22 cellular contexts compared by ENCODE assay signal in the genomic region with DNA sequence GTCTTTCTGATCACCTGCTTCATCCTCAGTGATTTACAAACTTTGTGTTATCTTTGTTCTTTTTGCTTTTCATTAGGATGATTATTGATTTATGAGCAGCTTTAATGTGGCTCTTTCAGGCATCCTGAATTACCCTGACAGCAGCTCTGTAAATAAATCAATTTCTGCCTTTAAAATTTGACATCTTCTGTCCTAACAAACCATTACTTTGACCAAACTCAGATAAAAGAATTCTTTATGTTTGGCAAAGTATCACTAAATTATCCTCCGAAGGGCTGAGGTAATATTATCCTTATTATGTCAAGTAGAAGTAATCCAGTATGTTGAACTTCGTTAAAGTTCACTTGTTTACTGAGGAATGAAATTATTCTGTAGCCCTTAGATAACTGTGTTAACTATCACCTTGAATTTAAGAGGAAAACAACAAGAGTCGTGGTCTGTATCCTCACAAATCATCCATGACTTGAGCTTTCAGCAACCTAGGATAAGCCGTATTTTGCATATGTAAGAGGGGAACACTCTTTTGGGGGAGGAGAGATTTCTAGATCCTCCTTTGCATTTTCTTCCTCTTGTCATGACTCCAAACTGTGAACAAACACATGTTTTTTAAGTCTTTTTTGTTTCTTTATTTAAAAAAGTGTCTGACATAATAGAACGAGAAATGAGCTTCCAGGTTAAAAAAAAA.
A peak's percentile ranks its signal among the peaks of the same experiment; 100 is the strongest.
DNase-seq lines count a peak whose midpoint lies in the region; FAIRE-seq and TF ChIP-seq lines count a peak whose summit lies in the region.
"Had no signal": no experiment of that assay in that cellular context is flagged by ENCODE, and none has a peak within 500 bp of the region (broad histone marks: within the 10 kb centered on the region; RNA-seq: fewer than 3 reads in every experiment).

No MANE protein-coding gene starts in this region.

- TF ChIP-seq POLR2A in H1 (IDR thresholded peaks at IDR 0.05; ENCODE audit: control extremely low read depth in 1 of 2, low read depth in 2 of 2, low read length in 2 of 2): no peak

- H3K18ac ChIP-seq in H1 (ENCODE audit: extremely low read depth, low read length): no peak overlapping the region

- H3K36me3 Mint-ChIP-seq in activated naive CD4-positive, alpha-beta T cell treated with anti-CD3 and anti-CD28 coated beads, Interleukin-2, amount 10 ng/mL, durations not matched to agents 7 days and 5 days: no peaks in the 10 kb centered on the region
- no peaks in the 10 kb centered on the region for H3K36me3 Mint-ChIP-seq in progenitor cell of endocrine pancreas (ENCODE audit: insufficient read depth)
- H3K36me3 Mint-ChIP-seq: CD4-positive, CD25-positive, alpha-beta regulatory T cell had no signal

- no peak overlapping the region for H3K56ac ChIP-seq in H1 (replicated peaks; ENCODE audit: insufficient read length, low read depth, low read length)

- DNase-seq in NCI-H82 (lab: John Stamatoyannopoulos, UW) (peak; percentile 31), NCI-H82 treated with DMSO at 0.1 percent for 48 hours (lab: John Stamatoyannopoulos, UW; ENCODE audit: unreplicated experiment) (no peak), H1 (ENCODE audit: low read depth in 1 of 2, low spot score in 2 of 2) (no peak), progenitor cell of endocrine pancreas (ENCODE audit: low spot score, unreplicated experiment) (no peak)
- DNase-seq in stimulated activated naive CD4-positive, alpha-beta T cell (lab: John Stamatoyannopoulos, UW): no peak
- no peak for DNase-seq in activated naive CD4-positive, alpha-beta T cell treated with anti-CD3 and anti-CD28 coated beads, Interleukin-2, amount 10 ng/mL, durations not matched to agents 7 days and 5 days
- DNase-seq: CD4-positive, CD25-positive, alpha-beta regulatory T cell; GOT3; KBM-7; MG63; NCI-H1105 treated with DMSO at 0.1 percent for 48 hours; NCI-H146; NCI-H1930; NCI-H2227 treated with DMSO at 0.1 percent for 48 hours; NCI-H510A treated with DMSO at 0.1 percent for 48 hours; Right ventricle myocardium superior; RPMI8226 had no signal

- CTCF ChIA-PET in H1 (lab: Charles Lee; ENCODE audit: partially characterized antibody): interaction anchor here (0.9 to 1.3 kb wide), 2 partner anchors 10 to 47 kb away, joined by 3 read pairs; no protein-coding TSS in a partner anchor
- CTCF ChIA-PET in activated naive CD4-positive, alpha-beta T cell treated with anti-CD3 and anti-CD28 coated beads, Interleukin-2, amount 10 ng/mL, durations not matched to agents 7 days and 5 days (lab: Charles Lee): no interaction called here

- H3K23ac ChIP-seq in H1 (ENCODE audit: insufficient read length): no peak overlapping the region

- TF ChIP-seq EP300 in H1 (IDR thresholded peaks at IDR 0.05; ENCODE audit: borderline replicate concordance in 1 of 2, low read depth in 2 of 2, low read length in 2 of 2): no peak
- peak; percentile 23 for TF ChIP-seq EP300 in neural cell (conservative IDR thresholded peaks at IDR 0.05; ENCODE audit: poor library complexity, severe bottlenecking)

- 25% methylated on average over 2 of the region's 5 CpGs for WGBS in HUES64
- 43% methylated on average over 5 of the region's 5 CpGs; no CpG with 5 or more reads in 1 of the 2 experiments for WGBS in H1 (ENCODE audit: extremely low coverage in 1 of 2, insufficient coverage in 1 of 2, insufficient read length in 1 of 2, insufficient replicate concordance in 2 of 2, low coverage in 1 of 2, low lambda C conversion rate in 2 of 2, missing lambda C conversion rate in 1 of 2), 2 experiments

- H3K4me2 ChIP-seq in H1 (ENCODE audit: insufficient read depth in 1 of 2, low read depth in 2 of 2, low read length in 2 of 2): peak overlapping the region in 1 of 2 experiments; percentile 17; a peak in 1 of 4 replicates
- H3K4me2 ChIP-seq in neural cell (ENCODE audit: low read length): no peak overlapping the region
- H3K4me2 ChIP-seq: BLaER1 had no signal

- no peak overlapping the region for H2AK5ac ChIP-seq in H1 (ENCODE audit: low read depth, low read length)

- H3K9me3 ChIP-seq in HUES64 (ENCODE audit: insufficient read depth, low read depth, low read length) (no peaks in the 10 kb centered on the region), H1 (ENCODE audit: insufficient read depth in 2 of 2, low read depth in 1 of 2, low read length in 1 of 2) (no peaks in the 10 kb centered on the region), neural cell (ENCODE audit: low read length) (no peaks in the 10 kb centered on the region)
- H3K9me3 ChIP-seq: BLaER1, MG63, SJSA1 had no signal

- H3K4me3 Mint-ChIP-seq in activated naive CD4-positive, alpha-beta T cell treated with anti-CD3 and anti-CD28 coated beads, Interleukin-2, amount 10 ng/mL, durations not matched to agents 7 days and 5 days: no peak overlapping the region
- H3K4me3 Mint-ChIP-seq in progenitor cell of endocrine pancreas (ENCODE audit: low read depth): no peak overlapping the region
- H3K4me3 Mint-ChIP-seq: CD4-positive, CD25-positive, alpha-beta regulatory T cell; T-helper 1 cell treated with Interleukin-12 subunit alpha and Interleukin-12 subunit beta and Interleukin-4 antibody, amounts not matched to agents 30 μg/mL and 1 μg/mL, for 36 hours had no signal

- no peak overlapping the region for H2BK15ac ChIP-seq in H1 (ENCODE audit: low read length)

- FAIRE-seq in H1 (lab: Jason Lieb, UNC): peak; percentile 81

- H4K20me1 ChIP-seq in H1 (replicated peaks in 1 of 2; ENCODE audit: control insufficient read depth in 1 of 2, insufficient read depth in 2 of 2, low read length in 2 of 2) (no peaks in the 10 kb centered on the region), neural cell (ENCODE audit: insufficient read depth) (no peaks in the 10 kb centered on the region)
- H4K20me1 ChIP-seq: BLaER1 had no signal

- H3K27ac Mint-ChIP-seq in activated naive CD4-positive, alpha-beta T cell treated with anti-CD3 and anti-CD28 coated beads, Interleukin-2, amount 10 ng/mL, durations not matched to agents 7 days and 5 days: no peak overlapping the region
- no peak overlapping the region for H3K27ac Mint-ChIP-seq in progenitor cell of endocrine pancreas
- H3K27ac Mint-ChIP-seq: T-helper 1 cell treated with Interleukin-12 subunit alpha and Interleukin-12 subunit beta and Interleukin-4 antibody, amounts not matched to agents 30 μg/mL and 1 μg/mL, for 36 hours had no signal

- TF ChIP-seq CTCF in H1 (IDR thresholded peaks at IDR 0.05; ENCODE audit: control extremely low read depth in 1 of 3, insufficient read depth in 1 of 3, low read depth in 1 of 3, low read length in 3 of 3): no peak
- TF ChIP-seq CTCF in neural cell (IDR thresholded peaks at IDR 0.05; ENCODE audit: poor library complexity, severe bottlenecking): no peak
- TF ChIP-seq CTCF in progenitor cell of endocrine pancreas (IDR thresholded peaks at IDR 0.05; ENCODE audit: unreplicated experiment): no peak

- H2BK5ac ChIP-seq in H1 (ENCODE audit: low read depth, low read length): no peak overlapping the region

- no peak for TF ChIP-seq RAD21 in H1 (IDR thresholded peaks at IDR 0.05 in 1 of 2, conservative IDR thresholded peaks at IDR 0.05 in 1 of 2; ENCODE audit: low read depth in 2 of 2, low read length in 2 of 2)
- TF ChIP-seq RAD21 in neural cell (conservative IDR thresholded peaks at IDR 0.05): no peak

- H3K23me2 ChIP-seq in H1 (ENCODE audit: low read depth, low read length): no peaks in the 10 kb centered on the region

- H3K4me3 ChIP-seq in HUES64 (ENCODE audit: low read length) (peak overlapping the region; percentile 2; the same call in 1 of the 2 replicates), H1 (ENCODE audit: extremely low read depth in 1 of 4, insufficient read depth in 2 of 4, low read depth in 3 of 4, low read length in 4 of 4) (peak overlapping the region in 1 of 4 experiments; percentile 21; a peak in 1 of 8 replicates), neural cell (ENCODE audit: low read length) (no peak overlapping the region)
- H3K4me3 ChIP-seq: BLaER1, MG63, SJSA1 had no signal

- H3K9me2 ChIP-seq in neural cell (ENCODE audit: insufficient read depth, low read length): no peaks in the 10 kb centered on the region

- H3F3A ChIP-seq in neural cell (ENCODE audit: insufficient read depth, low read length, poor library complexity, severe bottlenecking): no peaks in the 10 kb centered on the region

- H3K9ac ChIP-seq in HUES64 (ENCODE audit: low read depth, low read length) (no peak overlapping the region), H1 (replicated peaks in 1 of 4; ENCODE audit: extremely low read depth in 1 of 4, low read depth in 3 of 4, low read length in 3 of 4) (no peak overlapping the region), neural cell (ENCODE audit: low read length) (no peak overlapping the region)
- H3K9ac ChIP-seq: BLaER1 had no signal

- H3K79me2 ChIP-seq in H1 (ENCODE audit: control insufficient read depth in 1 of 2, insufficient read depth in 2 of 2, low read length in 2 of 2): no peaks in the 10 kb centered on the region
- no peaks in the 10 kb centered on the region for H3K79me2 ChIP-seq in neural cell (replicated peaks; ENCODE audit: insufficient read depth, low read length)

- H3K4me1 ChIP-seq in HUES64 (ENCODE audit: insufficient read depth, low read length): peaks cover 17% of the 10 kb centered on the region
- no peaks in the 10 kb centered on the region for H3K4me1 ChIP-seq in H1 (replicated peaks in 1 of 4; ENCODE audit: control insufficient read depth in 3 of 4, insufficient read depth in 4 of 4, low read length in 3 of 4)
- H3K4me1 ChIP-seq: SJSA1 had no signal

- no peaks in the 10 kb centered on the region; the same call in 1 of the 2 replicates for H3K79me1 ChIP-seq in H1 (ENCODE audit: low read depth, low read length)

- H2BK20ac ChIP-seq in H1 (ENCODE audit: low read length): no peak overlapping the region

- H4K91ac ChIP-seq in H1 (replicated peaks; ENCODE audit: insufficient read length, low read length): no peak overlapping the region

- no peaks in the 10 kb centered on the region for H3K27me3 Mint-ChIP-seq in activated naive CD4-positive, alpha-beta T cell treated with anti-CD3 and anti-CD28 coated beads, Interleukin-2, amount 10 ng/mL, durations not matched to agents 7 days and 5 days
- H3K27me3 Mint-ChIP-seq in progenitor cell of endocrine pancreas: no peaks in the 10 kb centered on the region

- no peak overlapping the region for H2BK12ac ChIP-seq in H1 (ENCODE audit: low read depth, low read length)

- H3K4ac ChIP-seq in H1 (replicated peaks; ENCODE audit: insufficient read length, low read depth, low read length): no peak overlapping the region

- no peaks in the 10 kb centered on the region for H3K27me3 ChIP-seq in HUES64 (ENCODE audit: insufficient read depth, low read length)
- H3K27me3 ChIP-seq in H1 (replicated peaks in 1 of 4; ENCODE audit: control insufficient read depth in 3 of 4, extremely low read depth in 1 of 4, insufficient read depth in 3 of 4, low read length in 3 of 4): no peaks in the 10 kb centered on the region
- H3K27me3 ChIP-seq in neural cell (ENCODE audit: insufficient read depth, low read depth, low read length): no peaks in the 10 kb centered on the region
- H3K27me3 ChIP-seq: BLaER1, MG63, SJSA1 had no signal

- no peak overlapping the region for H4K8ac ChIP-seq in H1 (ENCODE audit: extremely low read depth, insufficient read depth, low read length)

- no peak overlapping the region for H2AFZ ChIP-seq in H1 (ENCODE audit: low read length)
- H2AFZ ChIP-seq in neural cell (ENCODE audit: low read depth, low read length): no peak overlapping the region

- no peak overlapping the region for H4K5ac ChIP-seq in H1 (ENCODE audit: insufficient read length, low read depth, low read length)

- H3K36me3 ChIP-seq in HUES64 (ENCODE audit: insufficient read depth, low read length) (no peaks in the 10 kb centered on the region), H1 (ENCODE audit: control insufficient read depth in 2 of 4, insufficient read depth in 4 of 4, low read length in 3 of 4) (no peaks in the 10 kb centered on the region), neural cell (ENCODE audit: insufficient read depth, low read length) (no peaks in the 10 kb centered on the region)
- H3K36me3 ChIP-seq: BLaER1, MG63, SJSA1 had no signal

- no peaks in the 10 kb centered on the region for H3K9me3 Mint-ChIP-seq in activated naive CD4-positive, alpha-beta T cell treated with anti-CD3 and anti-CD28 coated beads, Interleukin-2, amount 10 ng/mL, durations not matched to agents 7 days and 5 days
- H3K9me3 Mint-ChIP-seq in progenitor cell of endocrine pancreas (ENCODE audit: low read depth): no peaks in the 10 kb centered on the region
- H3K9me3 Mint-ChIP-seq: T-helper 1 cell treated with Interleukin-12 subunit alpha and Interleukin-12 subunit beta and Interleukin-4 antibody, amounts not matched to agents 30 μg/mL and 1 μg/mL, for 36 hours had no signal

- H3K4me1 Mint-ChIP-seq in activated naive CD4-positive, alpha-beta T cell treated with anti-CD3 and anti-CD28 coated beads, Interleukin-2, amount 10 ng/mL, durations not matched to agents 7 days and 5 days: no peaks in the 10 kb centered on the region
- peaks cover 5% of the 10 kb centered on the region for H3K4me1 Mint-ChIP-seq in progenitor cell of endocrine pancreas (ENCODE audit: low read depth)
- H3K4me1 Mint-ChIP-seq: CD4-positive, CD25-positive, alpha-beta regulatory T cell had no signal

- no peak overlapping the region for H2BK120ac ChIP-seq in H1 (replicated peaks; ENCODE audit: low read depth, low read length)

- H3K27ac ChIP-seq in HUES64 (ENCODE audit: low read depth, low read length): no peak overlapping the region
- no peak overlapping the region for H3K27ac ChIP-seq in H1 (ENCODE audit: low read depth, low read length)
- H3K27ac ChIP-seq in neural cell (ENCODE audit: low read length): no peak overlapping the region
- H3K27ac ChIP-seq: BLaER1, SJSA1 had no signal

- POLR2A ChIA-PET in H1 (lab: Charles Lee; ENCODE audit: partially characterized antibody): no interaction called here

- no peak overlapping the region for H3K14ac ChIP-seq in H1 (ENCODE audit: insufficient read length)
